ENCODE assay signal across 8 cellular contexts in the genomic region with DNA sequence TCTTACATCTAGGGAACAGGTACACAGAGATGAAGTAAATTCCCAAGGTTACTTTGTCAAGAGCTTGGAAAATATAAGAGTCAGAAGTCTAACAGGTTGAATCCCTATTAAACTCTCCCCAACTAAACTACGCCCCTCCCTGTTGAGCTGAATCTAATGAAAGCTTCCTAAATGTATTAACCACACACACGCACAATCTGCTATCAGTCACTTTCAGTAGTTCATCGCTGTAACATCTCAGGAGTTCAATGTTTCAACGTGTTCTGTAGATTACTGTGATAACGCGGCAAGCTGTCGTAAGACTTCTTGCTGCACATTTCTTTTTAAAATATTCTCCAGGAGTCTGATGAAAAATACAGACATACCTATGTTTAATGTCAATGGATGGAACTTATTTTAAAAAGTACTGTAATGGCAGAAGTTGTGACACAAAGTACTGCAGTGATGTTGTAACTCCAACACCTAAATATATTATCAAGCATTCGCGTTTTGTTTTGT. TPM values are rescaled to one million over a fixed set of nuclear protein-coding genes. Genes with fewer than 3 reads are reported as not detected.
A peak's percentile ranks its signal among the peaks of the same experiment; 100 is the strongest.
DNase-seq lines count a peak whose midpoint lies in the region; ATAC-seq and TF ChIP-seq lines count a peak whose summit lies in the region.

No MANE protein-coding gene starts in this region.

- peaks cover 40% of the 10 kb centered on the region for H3K36me3 Mint-ChIP-seq in activated B cell treated with CpG ODN at 0.5 μM for 24 hours (ENCODE audit: low read depth)

- H4K20me1 ChIP-seq in BLaER1, result peaks cover 43% of the 10 kb centered on the region

- POLR2A ChIA-PET in activated B cell treated with CpG ODN at 0.5 μM for 24 hours (lab: Charles Lee), result interaction anchor here (0.7 to 5.5 kb wide), 23 partner anchors 11 to 102 kb away, joined by 3 to 100 read pairs (median 6); partner anchors contain the start of genes APAF1, IKBIP and TMPO

- H3K9me3 Mint-ChIP-seq in activated B cell treated with CpG ODN at 0.5 μM for 24 hours, result no peaks in the 10 kb centered on the region

- H3K9me3 ChIP-seq in BLaER1, result no peaks in the 10 kb centered on the region

- DNase-seq in activated B cell treated with CpG ODN at 0.5 μM for 24 hours, result no peak
- DNase-seq in islet precursor cell, result peak; percentile 32
- no peak for DNase-seq in kidney tubule cell (ENCODE audit: low spot score)

- H3K4me1 Mint-ChIP-seq in activated B cell treated with CpG ODN at 0.5 μM for 24 hours, result peaks cover 36% of the 10 kb centered on the region

- peak overlapping the region; percentile 96 for H3K4me3 Mint-ChIP-seq in activated B cell treated with CpG ODN at 0.5 μM for 24 hours

- peak overlapping the region; percentile 96 for H3K27ac Mint-ChIP-seq in activated B cell treated with CpG ODN at 0.5 μM for 24 hours

- H3K9ac ChIP-seq in BLaER1, result peak overlapping the region; percentile 100

- H3K4me2 ChIP-seq in BLaER1, result peak overlapping the region; percentile 62

- H3K4me1 ChIP-seq in BLaER1, result peaks cover 28% of the 10 kb centered on the region

- CTCF ChIA-PET in activated B cell treated with CpG ODN at 0.5 μM for 24 hours (lab: Charles Lee), result interaction anchor here (1.1 to 4.8 kb wide), 3 partner anchors 26 to 58 kb away, joined by 3 to 25 read pairs (median 4); partner anchors contain the start of gene IKBIP

- H3K27me3 ChIP-seq in BLaER1, result no peaks in the 10 kb centered on the region

- intact Hi-C loops in activated B cell treated with CpG ODN at 0.5 μM for 24 hours (cut with micrococcal nuclease), result loop anchor here (1.0 kb wide), 6 partner anchors 14 to 90 kb away; partner anchors contain the start of gene APAF1

- peaks cover 26% of the 10 kb centered on the region for H3K36me3 ChIP-seq in BLaER1

- ATAC-seq in HG03196 (IDR thresholded peaks at IDR 0.05; ENCODE audit: unreplicated experiment) (peak; percentile 0), activated B cell treated with CpG ODN at 0.5 μM for 24 hours (ENCODE audit: low read depth) (no peak), HG03442 (IDR thresholded peaks at IDR 0.05; ENCODE audit: unreplicated experiment) (no peak), GM18519 (IDR thresholded peaks at IDR 0.05; ENCODE audit: low FRiP score, unreplicated experiment) (no peak)

- H3K27me3 Mint-ChIP-seq in activated B cell treated with CpG ODN at 0.5 μM for 24 hours, result no peaks in the 10 kb centered on the region

- H3K27ac ChIP-seq in BLaER1 (peak overlapping the region; percentile 61; the same call in 1 of the 2 replicates), temporal lobe (ENCODE audit: low read depth, low read length) (peak overlapping the region; percentile 85)

- no peak for TF ChIP-seq CTCF in activated B cell treated with CpG ODN at 0.5 μM for 24 hours (IDR thresholded peaks at IDR 0.05)

- H3K4me3 ChIP-seq in BLaER1, result peak overlapping the region; percentile 100

RNA-seq across cellular contexts. Expression of gene SLC25A3, which starts 0.6 kb away (rescaled TPM):
- total RNA-seq in activated B cell treated with CpG ODN at 0.5 μM for 24 hours, result 508 and 518 TPM in 2 replicates
- total RNA-seq in temporal lobe, result 195 TPM

RNA-seq across cellular contexts. Expression of gene IKBIP, which starts 51.7 kb away (rescaled TPM):
- total RNA-seq in activated B cell treated with CpG ODN at 0.5 μM for 24 hours, result 8.9 and 9.1 TPM in 2 replicates
- 8.6 TPM for total RNA-seq in temporal lobe

RNA-seq across cellular contexts. Expression of gene APAF1, which starts 52.2 kb away (rescaled TPM):
- total RNA-seq in activated B cell treated with CpG ODN at 0.5 μM for 24 hours (21.7 and 24.0 TPM in 2 replicates), temporal lobe (42.0 TPM)
